15 cellular contexts compared by ENCODE assay signal in the genomic region with DNA sequence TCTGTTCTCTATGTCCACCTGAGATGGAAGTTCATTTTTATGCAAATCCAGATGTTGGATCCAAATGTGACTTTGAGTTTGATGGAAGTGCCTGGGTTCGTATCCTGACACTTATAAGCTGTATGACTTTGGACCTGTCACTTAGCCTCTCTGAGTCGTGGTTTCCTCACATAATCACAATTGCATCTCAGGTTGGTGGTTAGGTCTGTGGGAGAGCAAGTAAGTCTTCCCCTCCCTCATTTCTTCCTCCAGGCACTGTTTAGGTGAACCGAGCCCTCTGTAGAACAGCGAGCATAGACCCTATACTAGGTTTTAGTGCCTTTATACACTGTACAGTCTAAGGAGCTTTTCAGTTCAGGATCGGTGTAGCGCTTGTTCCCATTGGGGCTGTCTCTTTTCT. TPM values are rescaled to one million over a fixed set of nuclear protein-coding genes. Genes with fewer than 3 reads are reported as not detected.
DNase-seq lines count a peak whose midpoint lies in the region; ATAC-seq lines count a peak whose summit lies in the region.
"Had no signal": no experiment of that assay in that cellular context is flagged by ENCODE, and none has a peak within 500 bp of the region (broad histone marks: within the 10 kb centered on the region; RNA-seq: fewer than 3 reads in every experiment).

No MANE protein-coding gene starts in this region.

- H3K9me3 Mint-ChIP-seq in T-helper 1 cell treated with Interleukin-12 subunit alpha and Interleukin-12 subunit beta and Interleukin-4 antibody, amounts not matched to agents 30 μg/mL and 1 μg/mL, for 36 hours, result no peaks in the 10 kb centered on the region
- no peaks in the 10 kb centered on the region for H3K9me3 Mint-ChIP-seq in CD4-positive, CD25-positive, alpha-beta regulatory T cell
- no peaks in the 10 kb centered on the region for H3K9me3 Mint-ChIP-seq in immature natural killer cell
- H3K9me3 Mint-ChIP-seq: neural crest cell had no signal

- no peak for ATAC-seq in CD4-positive, CD25-positive, alpha-beta regulatory T cell (ENCODE audit: low read depth in 2 of 2)
- no peak for ATAC-seq in HG03457 (IDR thresholded peaks at IDR 0.05; ENCODE audit: unreplicated experiment)

- H3K4me3 ChIP-seq in CD4-positive, CD25-positive, alpha-beta regulatory T cell (ENCODE audit: low read depth, low read length), result peak overlapping the region; percentile 20
- H3K4me3 ChIP-seq in SJSA1, result no peak overlapping the region
- H3K4me3 ChIP-seq: hepatocyte, left ventricle myocardium inferior, sigmoid colon had no signal

- H3K4me1 ChIP-seq in CD4-positive, CD25-positive, alpha-beta regulatory T cell (ENCODE audit: control insufficient read depth, insufficient read depth, low read length, poor library complexity, severe bottlenecking), result peaks cover 46% of the 10 kb centered on the region
- peaks cover 55% of the 10 kb centered on the region for H3K4me1 ChIP-seq in SJSA1 (replicated peaks)
- H3K4me1 ChIP-seq: sigmoid colon had no signal

- no peaks in the 10 kb centered on the region for H3K9me3 ChIP-seq in CD4-positive, CD25-positive, alpha-beta regulatory T cell (ENCODE audit: control insufficient read depth in 2 of 2, low read length in 2 of 2)
- H3K9me3 ChIP-seq in SJSA1 (replicated peaks), result no peaks in the 10 kb centered on the region
- H3K9me3 ChIP-seq: left ventricle myocardium inferior, sigmoid colon had no signal

- peaks cover 51% of the 10 kb centered on the region for H3K4me1 Mint-ChIP-seq in T-helper 1 cell treated with Interleukin-12 subunit alpha and Interleukin-12 subunit beta and Interleukin-4 antibody, amounts not matched to agents 30 μg/mL and 1 μg/mL, for 36 hours (ENCODE audit: low read depth)
- H3K4me1 Mint-ChIP-seq in CD4-positive, CD25-positive, alpha-beta regulatory T cell, result peaks cover 9 to 72% (median 47%) of the 10 kb centered on the region in 4 donors
- H3K4me1 Mint-ChIP-seq in immature natural killer cell, result peaks cover 25 to 50% of the 10 kb centered on the region in 2 donors

- H3K27me3 Mint-ChIP-seq in T-helper 1 cell treated with Interleukin-12 subunit alpha and Interleukin-12 subunit beta and Interleukin-4 antibody, amounts not matched to agents 30 μg/mL and 1 μg/mL, for 36 hours (ENCODE audit: low read depth), result peaks cover 49% of the 10 kb centered on the region
- H3K27me3 Mint-ChIP-seq in CD4-positive, CD25-positive, alpha-beta regulatory T cell, result no peaks in the 10 kb centered on the region
- H3K27me3 Mint-ChIP-seq in immature natural killer cell (ENCODE audit: low read depth in 3 of 3), result peaks cover 23 to 31% (median 25%) of the 10 kb centered on the region in 3 donors

- DNase-seq in T-helper 1 cell (no peak), SJSA1 (ENCODE audit: low read depth in 1 of 2, low spot score in 2 of 2) (no peak), immature natural killer cell (no peak), NCI-H1105 (lab: John Stamatoyannopoulos, UW) (no peak), NCI-H524 (lab: John Stamatoyannopoulos, UW) (no peak)
- no peak for DNase-seq in CD4-positive, CD25-positive, alpha-beta regulatory T cell
- DNase-seq: erythroblast, NCI-H146, sigmoid colon had no signal

- H3K36me3 ChIP-seq in CD4-positive, CD25-positive, alpha-beta regulatory T cell (ENCODE audit: control insufficient read depth, insufficient read depth, low read length), result no peaks in the 10 kb centered on the region
- peaks cover 4% of the 10 kb centered on the region; the same call in 1 of the 2 replicates for H3K36me3 ChIP-seq in SJSA1
- H3K36me3 ChIP-seq: left ventricle myocardium inferior, sigmoid colon had no signal

- peak overlapping the region; percentile 6 for H3K4me3 Mint-ChIP-seq in T-helper 1 cell treated with Interleukin-12 subunit alpha and Interleukin-12 subunit beta and Interleukin-4 antibody, amounts not matched to agents 30 μg/mL and 1 μg/mL, for 36 hours
- H3K4me3 Mint-ChIP-seq in CD4-positive, CD25-positive, alpha-beta regulatory T cell, result peak overlapping the region in 3 of 4 donors; percentile 30 to 72 (median 59)
- H3K4me3 Mint-ChIP-seq in immature natural killer cell, result peak overlapping the region in 4 of 5 donors; percentile 55 to 84 (median 64)
- H3K4me3 Mint-ChIP-seq: neural crest cell had no signal

- no peaks in the 10 kb centered on the region for H3K27me3 ChIP-seq in CD4-positive, CD25-positive, alpha-beta regulatory T cell (ENCODE audit: control insufficient read depth, insufficient read depth, low read length)
- H3K27me3 ChIP-seq in SJSA1 (replicated peaks), result no peaks in the 10 kb centered on the region

- H3K27ac ChIP-seq in CD4-positive, CD25-positive, alpha-beta regulatory T cell (ENCODE audit: insufficient read depth, low read length, poor library complexity, severe bottlenecking), result no peak overlapping the region
- peak overlapping the region; percentile 80; the same call in 1 of the 2 replicates for H3K27ac ChIP-seq in SJSA1
- H3K27ac ChIP-seq: hepatocyte, left ventricle myocardium inferior, sigmoid colon had no signal

- peaks cover 8% of the 10 kb centered on the region for H3K36me3 Mint-ChIP-seq in T-helper 1 cell treated with Interleukin-12 subunit alpha and Interleukin-12 subunit beta and Interleukin-4 antibody, amounts not matched to agents 30 μg/mL and 1 μg/mL, for 36 hours (ENCODE audit: low read depth)
- H3K36me3 Mint-ChIP-seq in CD4-positive, CD25-positive, alpha-beta regulatory T cell, result peaks cover 3% of the 10 kb centered on the region
- H3K36me3 Mint-ChIP-seq in immature natural killer cell, result peaks cover 0 to 10% (median 0%) of the 10 kb centered on the region in 3 donors

- H3K27ac Mint-ChIP-seq in T-helper 1 cell treated with Interleukin-12 subunit alpha and Interleukin-12 subunit beta and Interleukin-4 antibody, amounts not matched to agents 30 μg/mL and 1 μg/mL, for 36 hours, result no peak overlapping the region
- H3K27ac Mint-ChIP-seq in CD4-positive, CD25-positive, alpha-beta regulatory T cell, result peak overlapping the region in 1 of 3 donors; percentile 27
- peak overlapping the region in 1 of 6 donors; percentile 16 for H3K27ac Mint-ChIP-seq in immature natural killer cell

RNA-seq across cellular contexts. Expression of a gene that starts 11.6 kb away (rescaled TPM):
- 9.2 TPM for total RNA-seq in CD4-positive, CD25-positive, alpha-beta regulatory T cell
- polyA plus RNA-seq in CD4-positive, CD25-positive, alpha-beta regulatory T cell, result 1 to 10 TPM; 2.0 to 5.6 (median 2.8) TPM
- 6.2 TPM in 2 replicates for total RNA-seq in SJSA1 (2014; rRNA removed; shearing (Covaris generic))
- polyA plus RNA-seq in immature natural killer cell, result 1 to 10 TPM; 2.4 to 5.0 (median 2.9) TPM
- total RNA-seq: G401 had no signal

Comparison
In these comparisons a context has a peak if more than half of its experiments do, and no peak if none do; other contexts are left out.
1. H3K4me3 Mint-ChIP-seq: peak in every context shown above with its lines; median percentile 64 in immature natural killer cell; 59 in CD4-positive, CD25-positive, alpha-beta regulatory T cell; 6 in T-helper 1 cell treated with Interleukin-12 subunit alpha and Interleukin-12 subunit beta and Interleukin-4 antibody, amounts not matched to agents 30 μg/mL and 1 μg/mL, for 36 hours.